9 cellular contexts compared by ENCODE assay signal in the genomic region with DNA sequence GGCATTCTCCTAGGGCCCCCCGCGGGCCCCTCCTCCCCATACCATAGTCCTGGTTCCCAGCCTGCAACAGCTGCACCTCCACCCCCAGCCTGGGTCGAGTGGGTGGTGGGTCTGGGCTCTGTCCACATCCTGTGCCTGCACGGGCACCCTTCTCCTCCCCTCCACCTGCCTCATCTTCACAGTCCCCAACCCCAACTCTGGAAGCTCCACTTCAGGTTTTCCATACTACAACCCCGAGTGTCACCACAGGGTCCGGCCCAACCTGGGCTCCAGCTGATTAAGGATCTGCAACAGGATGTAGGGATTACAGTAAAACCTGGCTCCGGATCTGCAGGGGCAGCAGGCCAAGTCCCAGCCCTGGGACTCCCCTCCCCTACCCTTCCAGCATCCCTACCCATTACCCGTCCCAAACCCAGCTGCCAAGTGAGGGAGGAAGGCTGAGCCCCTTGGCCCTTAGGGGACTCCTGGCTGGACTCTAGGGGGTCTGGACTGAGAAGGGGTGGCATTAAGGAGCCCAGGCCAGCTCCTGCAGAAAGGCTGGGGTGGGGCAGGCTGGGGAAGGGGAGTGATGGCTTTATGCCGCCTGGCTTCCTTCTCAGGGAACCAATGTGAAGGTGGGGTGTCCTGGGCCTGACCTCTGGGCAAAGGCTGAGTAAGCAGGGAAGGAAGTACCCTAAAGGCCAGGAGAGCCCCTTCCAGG.
DNase-seq lines count a peak whose midpoint lies in the region; ATAC-seq, FAIRE-seq and TF ChIP-seq lines count a peak whose summit lies in the region.
"Had no signal": no experiment of that assay in that cellular context is flagged by ENCODE, and none has a peak within 500 bp of the region (broad histone marks: within the 10 kb centered on the region; RNA-seq: fewer than 3 reads in every experiment).

No MANE protein-coding gene starts in this region.

- CTCF ChIA-PET in HCT116 (lab: Charles Lee) = no interaction called here

- 29% methylated on average over 7 of the region's 9 CpGs; no CpG with 5 or more reads in 1 of the 2 donors for WGBS in gastroesophageal sphincter (ENCODE audit: low coverage in 1 of 2), 2 donors
- WGBS in transverse colon (ENCODE audit: low coverage in 1 of 2), 2 donors = 43% methylated on average over 9 of the region's 9 CpGs; no CpG with 5 or more reads in 1 of the 2 donors

- no peak overlapping the region for H2AFZ ChIP-seq in HCT116 (ENCODE audit: low read depth, low read length, poor library complexity, severe bottlenecking)

- intact Hi-C loops in HCT116 (cut with micrococcal nuclease) = loop anchor here (1.0 kb wide), 1 partner anchor 117 kb away; a partner anchor contains a TSS
- intact Hi-C loops in transverse colon (cut with DNase I; ENCODE audit: low total_unique reads) = no loop called here

- no peaks in the 10 kb centered on the region for H3K27me3 ChIP-seq in BE2C
- H3K27me3 ChIP-seq in HCT116 (ENCODE audit: insufficient read depth, low read length) = no peaks in the 10 kb centered on the region
- H3K27me3 ChIP-seq in RWPE2 (ENCODE audit: insufficient read depth, poor library complexity, severe bottlenecking) = no peaks in the 10 kb centered on the region
- no peaks in the 10 kb centered on the region for H3K27me3 ChIP-seq in gastroesophageal sphincter
- no peaks in the 10 kb centered on the region for H3K27me3 ChIP-seq in transverse colon
- H3K27me3 ChIP-seq: adrenal gland had no signal

- TF ChIP-seq CTCF in BE2C (IDR thresholded peaks at IDR 0.05; ENCODE audit: low read depth, low read length) (no peak), HCT116 (IDR thresholded peaks at IDR 0.05 in 2 of 3, conservative IDR thresholded peaks at IDR 0.05 in 1 of 3; ENCODE audit: borderline replicate concordance in 1 of 3, insufficient read depth in 1 of 3, low read depth in 2 of 3, low read length in 2 of 3) (no peak), RWPE2 (IDR thresholded peaks at IDR 0.05; ENCODE audit: poor library complexity, severe bottlenecking) (no peak), gastroesophageal sphincter (IDR thresholded peaks at IDR 0.05) (no peak), transverse colon (IDR thresholded peaks at IDR 0.05) (no peak)

- RAD21 ChIA-PET in HCT116 (lab: Charles Lee; ENCODE audit: low non-redundant PET in 1 of 2, low total read pairs in 2 of 2, uncharacterized antibody in 2 of 2, unreplicated experiment in 2 of 2) = no interaction called here

- no peak overlapping the region for H3K9ac ChIP-seq in HCT116 (ENCODE audit: low read length)

- TF ChIP-seq POLR2A in HCT116 (IDR thresholded peaks at IDR 0.05; ENCODE audit: borderline replicate concordance, extremely low read depth, insufficient read depth, insufficient read length) (no peak), gastroesophageal sphincter (IDR thresholded peaks at IDR 0.05) (no peak), transverse colon (IDR thresholded peaks at IDR 0.05) (no peak)

- POLR2A ChIA-PET in HCT116 (lab: Charles Lee) = no interaction called here

- H3K9me3 ChIP-seq in BE2C = no peaks in the 10 kb centered on the region
- no peaks in the 10 kb centered on the region for H3K9me3 ChIP-seq in HCT116 (ENCODE audit: control insufficient read depth in 1 of 2, insufficient read depth in 1 of 2, low read depth in 1 of 2, low read length in 2 of 2)
- no peaks in the 10 kb centered on the region for H3K9me3 ChIP-seq in RWPE2 (ENCODE audit: severe bottlenecking)
- no peaks in the 10 kb centered on the region for H3K9me3 ChIP-seq in gastroesophageal sphincter
- H3K9me3 ChIP-seq in transverse colon = no peaks in the 10 kb centered on the region
- H3K9me3 ChIP-seq: adrenal gland had no signal

- in situ Hi-C loops in transverse colon (cut with MboI; ENCODE audit: low pct_ligation_motif_present in 1 of 4, low pct_unique_long_range_greater_than_20kb in 1 of 4, low sequenced_read_pairs in 3 of 4) = loop anchor here in 1 of 4 donors (25.0 kb wide), 1 partner anchor 183 kb away; no protein-coding TSS in a partner anchor

- ATAC-seq in HCT116 (peak; percentile 85), RWPE2 (ENCODE audit: low read depth) (peak; percentile 65), gastroesophageal sphincter (peak; percentile 37), HG02938 (IDR thresholded peaks at IDR 0.05; ENCODE audit: unreplicated experiment) (no peak)

- no peak for TF ChIP-seq RAD21 in HCT116 (IDR thresholded peaks at IDR 0.05; ENCODE audit: low read depth)

- peaks cover 18% of the 10 kb centered on the region for H3K4me1 ChIP-seq in BE2C
- H3K4me1 ChIP-seq in HCT116 (ENCODE audit: control insufficient read depth in 1 of 2, insufficient read depth in 2 of 2, low read length in 2 of 2) = peaks cover 0 to 6% of the 10 kb centered on the region in 2 experiments; a peak in 1 of 4 replicates
- no peaks in the 10 kb centered on the region for H3K4me1 ChIP-seq in RWPE2 (ENCODE audit: insufficient read depth, poor library complexity, severe bottlenecking)
- peaks cover 0 to 100% (median 62%) of the 10 kb centered on the region in 3 donors for H3K4me1 ChIP-seq in gastroesophageal sphincter
- peaks cover 82 to 99% (median 88%) of the 10 kb centered on the region in 4 donors for H3K4me1 ChIP-seq in transverse colon
- H3K4me1 ChIP-seq: adrenal gland had no signal

- H3K4me2 ChIP-seq in HCT116 (ENCODE audit: low read length) = no peak overlapping the region

- H3K4me3 ChIP-seq in BE2C (ENCODE audit: low read depth, low read length) (no peak overlapping the region), HCT116 (replicated peaks in 1 of 2; ENCODE audit: low read depth in 1 of 2, low read length in 2 of 2) (no peak overlapping the region), RWPE2 (ENCODE audit: severe bottlenecking) (no peak overlapping the region), gastroesophageal sphincter (peak overlapping the region in 1 of 2 donors; percentile 4), transverse colon (no peak overlapping the region)
- H3K4me3 ChIP-seq: adrenal gland had no signal

- H3K36me3 ChIP-seq in BE2C (no peaks in the 10 kb centered on the region), HCT116 (ENCODE audit: control insufficient read depth in 1 of 2, insufficient read depth in 2 of 2, low read length in 2 of 2) (no peaks in the 10 kb centered on the region), RWPE2 (ENCODE audit: low read depth) (no peaks in the 10 kb centered on the region), gastroesophageal sphincter (no peaks in the 10 kb centered on the region), transverse colon (no peaks in the 10 kb centered on the region)
- H3K36me3 ChIP-seq: adrenal gland had no signal

- FAIRE-seq in GM19239 (lab: Jason Lieb, UNC) = no peak

- peak; percentile 66 for DNase-seq in BE2C
- peak; percentile 65 for DNase-seq in HCT116 (ENCODE audit: low read depth, low spot score)
- no peak for DNase-seq in RWPE2 (ENCODE audit: low spot score)
- DNase-seq in transverse colon = peak; percentile 45
- DNase-seq in ureter (ENCODE audit: low spot score) = no peak
- no peak for DNase-seq in GM19239 (ENCODE audit: insufficient read length, low spot score)

- H3K79me2 ChIP-seq in HCT116 (ENCODE audit: insufficient read depth, low read length) = no peaks in the 10 kb centered on the region

- H3K27ac ChIP-seq in HCT116 (ENCODE audit: low read depth, low read length) = no peak overlapping the region
- no peak overlapping the region for H3K27ac ChIP-seq in RWPE2 (ENCODE audit: poor library complexity, severe bottlenecking)
- H3K27ac ChIP-seq in gastroesophageal sphincter = peak overlapping the region in 3 of 4 donors; percentile 89 to 95 (median 90)
- peak overlapping the region; percentile 83 to 95 (median 94) for H3K27ac ChIP-seq in transverse colon

- H3K9me2 ChIP-seq in HCT116 (ENCODE audit: insufficient read depth) = no peaks in the 10 kb centered on the region

- no peaks in the 10 kb centered on the region for H4K20me1 ChIP-seq in HCT116 (ENCODE audit: insufficient read depth)

- no TSS peak for BruUV-seq in HCT116 (replicated peaks; lab: Mats Ljungman, UMichigan)

- TF ChIP-seq EP300 in gastroesophageal sphincter (IDR thresholded peaks at IDR 0.05) = no peak
- TF ChIP-seq EP300 in transverse colon (IDR thresholded peaks at IDR 0.05; ENCODE audit: low read depth) = no peak

TF ChIP-seq in HCT116, 20 proteins besides CTCF, POLR2A, EP300 and RAD21:
- peak; percentile 98 for TF ChIP-seq SP1 (IDR thresholded peaks at IDR 0.05; ENCODE audit: low read depth)
- peak; percentile 90 for TF ChIP-seq TCF7L2 (IDR thresholded peaks at IDR 0.05; ENCODE audit: borderline replicate concordance, extremely low read depth, insufficient read depth, insufficient read length)
- no peak for TF ChIP-seq POLR2AphosphoS5 (IDR thresholded peaks at IDR 0.05; ENCODE audit: low read depth, low read length)
- TF ChIP-seq EGR1 (IDR thresholded peaks at IDR 0.05; ENCODE audit: low read depth) = no peak
- peak; percentile 87 for TF ChIP-seq JUND (IDR thresholded peaks at IDR 0.05)
- TF ChIP-seq SRF (IDR thresholded peaks at IDR 0.05; ENCODE audit: low read depth) = no peak
- no peak for TF ChIP-seq FOSL1 (IDR thresholded peaks at IDR 0.05; ENCODE audit: low read depth)
- peak; percentile 61 for TF ChIP-seq YY1 (IDR thresholded peaks at IDR 0.05; ENCODE audit: extremely low read depth, insufficient replicate concordance, low read depth, low read length)

Comparison
In these comparisons a context has a peak if more than half of its experiments do, and no peak if none do; other contexts are left out.
1. DNase-seq: peak in BE2C (single experiment), HCT116 (single experiment) and transverse colon (single experiment); none in RWPE2 (single experiment), ureter (single experiment) and GM19239 (single experiment).
2. H3K27ac ChIP-seq: peak in gastroesophageal sphincter (3 of 4) and transverse colon (4 of 4); none in HCT116 (single experiment) and RWPE2 (single experiment).